ENCODE assay signal across 8 cellular contexts in genomic region chr10:58384536-58384998, GRCh38. TPM values are rescaled to one million over a fixed set of nuclear protein-coding genes. Genes with fewer than 3 reads are reported as not detected.
DNase-seq lines count a peak whose midpoint lies in the region; ATAC-seq, FAIRE-seq and TF ChIP-seq lines count a peak whose summit lies in the region.

No MANE protein-coding gene starts in this region.

- DNase-seq in activated CD4-positive, alpha-beta T cell treated with anti-CD3 and anti-CD28 coated beads, Interleukin-2, amount 10 ng/mL, durations not matched to agents 24 days and 14 days = peak; percentile 60
- DNase-seq in activated CD4-positive, alpha-beta T cell treated with anti-CD3 and anti-CD28 coated beads for 4 hours = no peak
- DNase-seq in chondrocyte (ENCODE audit: low spot score) (no peak), mucosa of descending colon (peak in 1 of 3 donors; percentile 4), frontal cortex (ENCODE audit: low spot score in 2 of 2) (no peak)
- no peak for DNase-seq in activated effector memory CD4-positive, alpha-beta T cell treated with anti-CD3 and anti-CD28 coated beads, Interleukin-2, amount 50 U/mL, for 16 hours
- DNase-seq in activated CD8-positive, alpha-beta memory T cell treated with anti-CD3 and anti-CD28 coated beads for 24 hours = no peak

- intact Hi-C loops in activated CD4-positive, alpha-beta T cell treated with anti-CD3 and anti-CD28 coated beads, Interleukin-2, amount 10 ng/mL, durations not matched to agents 24 days and 14 days (cut with micrococcal nuclease) = loop anchor here (1.0 to 10.0 kb wide), 3 partner anchors 8 to 1850 kb away; no protein-coding TSS in a partner anchor
- intact Hi-C loops in mucosa of descending colon (cut with DNase I, micrococcal nuclease) = loop anchor here in 1 of 2 donors (10.0 kb wide), 2 partner anchors 50 to 80 kb away; partner anchors contain the start of gene UBE2D1

- peak overlapping the region; percentile 96 for H3K27ac Mint-ChIP-seq in activated CD4-positive, alpha-beta T cell treated with anti-CD3 and anti-CD28 coated beads, Interleukin-2, amount 10 ng/mL, durations not matched to agents 24 days and 14 days
- H3K27ac Mint-ChIP-seq in chondrocyte (ENCODE audit: unreplicated experiment) = peak overlapping the region; percentile 98

- peak overlapping the region; percentile 69 for H3K4me3 ChIP-seq in mucosa of descending colon

- H3K9me3 Mint-ChIP-seq in activated CD4-positive, alpha-beta T cell treated with anti-CD3 and anti-CD28 coated beads, Interleukin-2, amount 10 ng/mL, durations not matched to agents 24 days and 14 days = no peaks in the 10 kb centered on the region
- no peaks in the 10 kb centered on the region for H3K9me3 Mint-ChIP-seq in chondrocyte (ENCODE audit: low read depth)

- H3K27me3 Mint-ChIP-seq in activated CD4-positive, alpha-beta T cell treated with anti-CD3 and anti-CD28 coated beads, Interleukin-2, amount 10 ng/mL, durations not matched to agents 24 days and 14 days = peaks cover 2% of the 10 kb centered on the region
- H3K27me3 Mint-ChIP-seq in chondrocyte (ENCODE audit: low read depth) = no peaks in the 10 kb centered on the region

- peaks cover 26% of the 10 kb centered on the region for H3K36me3 Mint-ChIP-seq in activated CD4-positive, alpha-beta T cell treated with anti-CD3 and anti-CD28 coated beads, Interleukin-2, amount 10 ng/mL, durations not matched to agents 24 days and 14 days (ENCODE audit: low read depth)
- peaks cover 2% of the 10 kb centered on the region for H3K36me3 Mint-ChIP-seq in chondrocyte (ENCODE audit: low read depth)

- no peak for FAIRE-seq in frontal cortex (lab: Jason Lieb, UNC)

- TF ChIP-seq CTCF in chondrocyte (IDR thresholded peaks at IDR 0.05) = no peak
- TF ChIP-seq CTCF in mucosa of descending colon (IDR thresholded peaks at IDR 0.05) = no peak

- H3K4me1 Mint-ChIP-seq in activated CD4-positive, alpha-beta T cell treated with anti-CD3 and anti-CD28 coated beads, Interleukin-2, amount 10 ng/mL, durations not matched to agents 24 days and 14 days = peaks cover 22% of the 10 kb centered on the region
- peaks cover 23% of the 10 kb centered on the region for H3K4me1 Mint-ChIP-seq in chondrocyte (ENCODE audit: low read depth)

- peak overlapping the region; percentile 92 for H3K4me3 Mint-ChIP-seq in activated CD4-positive, alpha-beta T cell treated with anti-CD3 and anti-CD28 coated beads, Interleukin-2, amount 10 ng/mL, durations not matched to agents 24 days and 14 days
- peak overlapping the region; percentile 98 for H3K4me3 Mint-ChIP-seq in chondrocyte (ENCODE audit: unreplicated experiment)

- no peak for ATAC-seq in mucosa of descending colon

- peak overlapping the region; percentile 81 for H3K27ac ChIP-seq in KOPT-K1 (ENCODE audit: low read depth, low read length, poor library complexity, severe bottlenecking)

- peaks cover 22% of the 10 kb centered on the region for H3K4me1 ChIP-seq in mucosa of descending colon (ENCODE audit: low read depth)

- peaks cover 32% of the 10 kb centered on the region for H3K36me3 ChIP-seq in KOPT-K1 (ENCODE audit: insufficient read depth, low read length)
- H3K36me3 ChIP-seq in mucosa of descending colon (ENCODE audit: low read depth) = no peaks in the 10 kb centered on the region

- H3K9me3 ChIP-seq in KOPT-K1 (ENCODE audit: insufficient read depth, low read length, poor library complexity, severe bottlenecking) = no peaks in the 10 kb centered on the region
- no peaks in the 10 kb centered on the region for H3K9me3 ChIP-seq in mucosa of descending colon

RNA-seq across cellular contexts. Expression of gene TFAM, which starts 0.6 kb away (rescaled TPM):
- total RNA-seq in activated CD4-positive, alpha-beta T cell treated with anti-CD3 and anti-CD28 coated beads, Interleukin-2, amount 10 ng/mL, durations not matched to agents 24 days and 14 days = 102 and 108 TPM in 2 replicates
- 14.8 to 16.1 TPM (median 15.5 TPM) in 3 replicates for total RNA-seq in chondrocyte
- 10 to 100 TPM; 26.5 to 36.7 (median 30.8) TPM for total RNA-seq in mucosa of descending colon
- total RNA-seq in frontal cortex = 62.0 TPM

RNA-seq across cellular contexts. Expression of gene UBE2D1, which starts 49.8 kb away (rescaled TPM):
- 15.1 and 19.4 TPM in 2 replicates for total RNA-seq in activated CD4-positive, alpha-beta T cell treated with anti-CD3 and anti-CD28 coated beads, Interleukin-2, amount 10 ng/mL, durations not matched to agents 24 days and 14 days
- total RNA-seq in chondrocyte (12.7 to 13.0 TPM (median 12.7 TPM) in 3 replicates), mucosa of descending colon (10 to 100 TPM; 17.2 to 18.4 (median 18.4) TPM), frontal cortex (48.5 TPM)
